ENCODE assay signal across 15 cellular contexts in genomic region chr13:79360064-79360463, GRCh38. TPM values are rescaled to one million over a fixed set of nuclear protein-coding genes. Genes with fewer than 3 reads are reported as not detected.
DNase-seq lines count a peak whose midpoint lies in the region; ATAC-seq lines count a peak whose summit lies in the region.
"Had no signal": no experiment of that assay in that cellular context is flagged by ENCODE, and none has a peak within 500 bp of the region (broad histone marks: within the 10 kb centered on the region; RNA-seq: fewer than 3 reads in every experiment).

No MANE protein-coding gene starts in this region.

- POLR2A ChIA-PET in activated CD4-positive, alpha-beta T cell treated with anti-CD3 and anti-CD28 coated beads, Interleukin-2, amount 10 ng/mL, durations not matched to agents 7 days and 5 days (lab: Charles Lee) = no interaction called here

- peak overlapping the region; percentile 69 for H3K27ac Mint-ChIP-seq in activated CD4-positive, alpha-beta T cell treated with anti-CD3 and anti-CD28 coated beads, Interleukin-2, amount 10 ng/mL, durations not matched to agents 24 days and 14 days
- H3K27ac Mint-ChIP-seq in activated CD4-positive, alpha-beta T cell treated with anti-CD3 and anti-CD28 coated beads, Interleukin-2, amount 10 ng/mL, durations not matched to agents 7 days and 5 days = no peak overlapping the region
- H3K27ac Mint-ChIP-seq in stimulated activated memory B cell treated with anti-CD40 and anti-IgM and Interleukin-4, amounts not matched to agents 10 μg/mL and 1 μg/mL and 100 μg/mL, for 72 hours = peak overlapping the region; percentile 31
- H3K27ac Mint-ChIP-seq: T-cell had no signal

- peak; percentile 69 for ATAC-seq in HG02588 (IDR thresholded peaks at IDR 0.05; ENCODE audit: unreplicated experiment)
- peak; percentile 52 for ATAC-seq in HG03159 (IDR thresholded peaks at IDR 0.05; ENCODE audit: unreplicated experiment)
- no peak for ATAC-seq in stimulated activated memory B cell treated with anti-CD40 and anti-IgM and Interleukin-4, amounts not matched to agents 10 μg/mL and 1 μg/mL and 100 μg/mL, for 72 hours
- ATAC-seq in HG03354 (IDR thresholded peaks at IDR 0.05; ENCODE audit: poor library complexity, severe bottlenecking, unreplicated experiment) = no peak
- ATAC-seq: effector memory CD8-positive, alpha-beta T cell; T-cell had no signal

- peaks cover 64% of the 10 kb centered on the region for H3K36me3 Mint-ChIP-seq in activated CD4-positive, alpha-beta T cell treated with anti-CD3 and anti-CD28 coated beads, Interleukin-2, amount 10 ng/mL, durations not matched to agents 24 days and 14 days (ENCODE audit: low read depth)
- H3K36me3 Mint-ChIP-seq in activated CD4-positive, alpha-beta T cell treated with anti-CD3 and anti-CD28 coated beads, Interleukin-2, amount 10 ng/mL, durations not matched to agents 7 days and 5 days (ENCODE audit: low read depth) = peaks cover 71% of the 10 kb centered on the region
- H3K36me3 Mint-ChIP-seq in stimulated activated memory B cell treated with anti-CD40 and anti-IgM and Interleukin-4, amounts not matched to agents 10 μg/mL and 1 μg/mL and 100 μg/mL, for 72 hours = peaks cover 55% of the 10 kb centered on the region

- CTCF ChIA-PET in activated CD4-positive, alpha-beta T cell treated with anti-CD3 and anti-CD28 coated beads, Interleukin-2, amount 10 ng/mL, durations not matched to agents 7 days and 5 days (lab: Charles Lee) = no interaction called here

- no peak overlapping the region for H3K4me3 Mint-ChIP-seq in activated CD4-positive, alpha-beta T cell treated with anti-CD3 and anti-CD28 coated beads, Interleukin-2, amount 10 ng/mL, durations not matched to agents 24 days and 14 days
- no peak overlapping the region for H3K4me3 Mint-ChIP-seq in activated CD4-positive, alpha-beta T cell treated with anti-CD3 and anti-CD28 coated beads, Interleukin-2, amount 10 ng/mL, durations not matched to agents 7 days and 5 days
- H3K4me3 Mint-ChIP-seq in stimulated activated memory B cell treated with anti-CD40 and anti-IgM and Interleukin-4, amounts not matched to agents 10 μg/mL and 1 μg/mL and 100 μg/mL, for 72 hours = no peak overlapping the region
- H3K4me3 Mint-ChIP-seq: effector memory CD8-positive, alpha-beta T cell; T-cell had no signal

- intact Hi-C loops in activated CD4-positive, alpha-beta T cell treated with anti-CD3 and anti-CD28 coated beads, Interleukin-2, amount 10 ng/mL, durations not matched to agents 24 days and 14 days (cut with micrococcal nuclease) = loop anchor here (2.0 to 5.0 kb wide), 2 partner anchors 27 to 33 kb away; no protein-coding TSS in a partner anchor

- peaks cover 19% of the 10 kb centered on the region for H3K4me1 Mint-ChIP-seq in activated CD4-positive, alpha-beta T cell treated with anti-CD3 and anti-CD28 coated beads, Interleukin-2, amount 10 ng/mL, durations not matched to agents 24 days and 14 days
- peaks cover 4% of the 10 kb centered on the region for H3K4me1 Mint-ChIP-seq in activated CD4-positive, alpha-beta T cell treated with anti-CD3 and anti-CD28 coated beads, Interleukin-2, amount 10 ng/mL, durations not matched to agents 7 days and 5 days
- peaks cover 30% of the 10 kb centered on the region for H3K4me1 Mint-ChIP-seq in stimulated activated memory B cell treated with anti-CD40 and anti-IgM and Interleukin-4, amounts not matched to agents 10 μg/mL and 1 μg/mL and 100 μg/mL, for 72 hours

- no peaks in the 10 kb centered on the region for H3K9me3 Mint-ChIP-seq in activated CD4-positive, alpha-beta T cell treated with anti-CD3 and anti-CD28 coated beads, Interleukin-2, amount 10 ng/mL, durations not matched to agents 24 days and 14 days
- no peaks in the 10 kb centered on the region for H3K9me3 Mint-ChIP-seq in activated CD4-positive, alpha-beta T cell treated with anti-CD3 and anti-CD28 coated beads, Interleukin-2, amount 10 ng/mL, durations not matched to agents 7 days and 5 days
- no peaks in the 10 kb centered on the region for H3K9me3 Mint-ChIP-seq in stimulated activated memory B cell treated with anti-CD40 and anti-IgM and Interleukin-4, amounts not matched to agents 10 μg/mL and 1 μg/mL and 100 μg/mL, for 72 hours
- H3K9me3 Mint-ChIP-seq: effector memory CD8-positive, alpha-beta T cell; T-cell had no signal

- no peak for DNase-seq in activated CD4-positive, alpha-beta T cell treated with anti-CD3 and anti-CD28 coated beads, Interleukin-2, amount 10 ng/mL, durations not matched to agents 24 days and 14 days
- no peak for DNase-seq in activated CD4-positive, alpha-beta T cell treated with anti-CD3 and anti-CD28 coated beads, Interleukin-2, amount 10 ng/mL, durations not matched to agents 7 days and 5 days
- DNase-seq in NCI-H2107 (lab: John Stamatoyannopoulos, UW) (no peak), islet precursor cell (no peak)
- DNase-seq: activated gamma-delta T cell treated with Interleukin-2 at 50 U/mL for 16 hours; effector memory CD8-positive, alpha-beta T cell; left ventricle myocardium inferior; NCI-H2029 treated with DMSO at 0.1 percent for 48 hours; NCI-H510A; spleen; T-cell had no signal

- H3K27me3 Mint-ChIP-seq in activated CD4-positive, alpha-beta T cell treated with anti-CD3 and anti-CD28 coated beads, Interleukin-2, amount 10 ng/mL, durations not matched to agents 24 days and 14 days = no peaks in the 10 kb centered on the region
- no peaks in the 10 kb centered on the region for H3K27me3 Mint-ChIP-seq in activated CD4-positive, alpha-beta T cell treated with anti-CD3 and anti-CD28 coated beads, Interleukin-2, amount 10 ng/mL, durations not matched to agents 7 days and 5 days
- no peaks in the 10 kb centered on the region for H3K27me3 Mint-ChIP-seq in stimulated activated memory B cell treated with anti-CD40 and anti-IgM and Interleukin-4, amounts not matched to agents 10 μg/mL and 1 μg/mL and 100 μg/mL, for 72 hours
- H3K27me3 Mint-ChIP-seq: effector memory CD8-positive, alpha-beta T cell; T-cell had no signal

RNA-seq across cellular contexts. Expression of gene RBM26, which starts 46.0 kb away (rescaled TPM):
- 96.6 and 100 TPM in 2 replicates for total RNA-seq in activated CD4-positive, alpha-beta T cell treated with anti-CD3 and anti-CD28 coated beads, Interleukin-2, amount 10 ng/mL, durations not matched to agents 24 days and 14 days
- total RNA-seq in activated CD4-positive, alpha-beta T cell treated with anti-CD3 and anti-CD28 coated beads, Interleukin-2, amount 10 ng/mL, durations not matched to agents 7 days and 5 days = 10 to 100 TPM; 55.8 to 69.5 TPM

Comparison
In these comparisons a context has a peak if more than half of its experiments do, and no peak if none do; other contexts are left out.
1. ATAC-seq: peak in HG02588 (single experiment) and HG03159 (single experiment); none in stimulated activated memory B cell treated with anti-CD40 and anti-IgM and Interleukin-4, amounts not matched to agents 10 μg/mL and 1 μg/mL and 100 μg/mL, for 72 hours (single experiment) and HG03354 (single experiment).